ENCODE assay signal across 19 cellular contexts in the genomic region with DNA sequence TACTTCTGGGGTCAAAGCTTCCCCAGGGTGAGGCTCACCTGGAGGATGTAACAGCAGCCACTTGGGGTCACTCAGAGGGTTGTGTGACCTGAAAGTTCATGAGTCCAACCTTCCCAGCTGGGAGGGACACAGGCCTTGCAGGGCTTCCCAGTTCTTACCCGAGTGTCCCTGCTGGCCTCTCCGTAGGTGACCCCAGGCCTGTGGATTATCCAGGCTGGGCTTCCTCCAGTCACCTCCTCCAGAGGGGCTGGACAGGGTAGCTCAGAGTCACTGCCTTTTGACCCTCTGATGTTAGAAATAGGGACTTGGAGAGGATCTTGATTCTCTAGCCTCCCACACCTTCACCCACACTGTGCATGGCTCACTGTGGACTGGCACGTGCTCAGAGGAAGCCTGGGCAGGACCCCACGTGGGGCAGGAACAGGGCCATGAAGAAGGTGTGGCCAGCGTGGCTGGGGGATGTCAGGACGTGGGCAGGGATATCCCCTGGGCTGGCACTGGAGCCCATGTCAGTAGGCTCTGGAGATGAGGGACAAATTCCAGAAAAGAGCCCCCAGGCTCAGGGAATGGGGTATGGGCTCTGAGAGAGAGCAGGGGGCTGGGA.
"Had no signal": no experiment of that assay in that cellular context is flagged by ENCODE, and none has a peak within 500 bp of the region (broad histone marks: within the 10 kb centered on the region; RNA-seq: fewer than 3 reads in every experiment).

No MANE protein-coding gene starts in this region.

- H3K36me3 Mint-ChIP-seq: naive B cell had no signal

- H3K9me3 ChIP-seq: heart left ventricle, psoas muscle, suprapubic skin, thyroid gland, upper lobe of left lung, vagina had no signal

- H3K4me3 Mint-ChIP-seq: naive B cell, nephron had no signal

- H3K27ac Mint-ChIP-seq: naive B cell, nephron had no signal

- ATAC-seq: esophagus mucosa; heart left ventricle; psoas muscle; sciatic nerve; stimulated activated naive CD8-positive, alpha-beta T cell treated with anti-CD3 and anti-CD28 coated beads, Interleukin-15, Interleukin-2, amounts not matched to agents 100 U/mL and 50 U/mL, for 24 hours had no signal

- H3K4me1 Mint-ChIP-seq: naive B cell, nephron had no signal

- H3K9me3 Mint-ChIP-seq: nephron had no signal

- H3K36me3 ChIP-seq: heart left ventricle, suprapubic skin, thyroid gland, upper lobe of left lung, vagina had no signal

- DNase-seq: cerebellar nuclear complex; effector CD8-positive, alpha-beta T cell; heart left ventricle; hippocampal formation; kidney glomerular epithelial cell; mammary epithelial cell; midbrain; naive B cell; psoas muscle; retina; stimulated activated naive CD8-positive, alpha-beta T cell treated with anti-CD3 and anti-CD28 coated beads, Interleukin-15, Interleukin-2, amounts not matched to agents 100 U/mL and 50 U/mL, for 24 hours; thyroid gland; upper lobe of left lung had no signal

- H3K27me3 ChIP-seq: thyroid gland, upper lobe of left lung, vagina had no signal

- H3K27ac ChIP-seq: heart left ventricle, parathyroid adenoma, psoas muscle, suprapubic skin, thyroid gland, upper lobe of left lung, vagina had no signal

- H3K4me3 ChIP-seq: heart left ventricle, psoas muscle, suprapubic skin, thyroid gland, upper lobe of left lung, vagina had no signal
